Comparison of ENCODE assay signal across 8 cellular contexts in the genomic region with DNA sequence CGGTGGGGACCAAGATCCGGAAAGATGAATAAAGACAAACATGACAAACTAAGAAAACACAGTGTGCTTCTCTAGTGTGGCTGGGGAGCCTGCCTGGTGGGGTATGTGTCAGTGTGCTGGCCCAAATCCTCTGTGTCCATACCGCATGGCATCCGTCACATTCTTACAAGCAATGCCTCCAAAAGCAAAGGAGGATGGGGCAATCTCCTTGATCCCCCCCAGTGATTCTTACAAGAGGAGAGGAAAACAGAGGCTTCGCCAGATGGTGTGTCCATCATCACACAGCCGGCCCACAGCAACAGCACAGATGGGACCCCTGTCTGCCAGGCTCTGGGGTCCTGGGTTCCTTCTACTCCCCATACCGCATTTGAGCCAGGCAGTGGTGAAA. TPM values are rescaled to one million over a fixed set of nuclear protein-coding genes. Genes with fewer than 3 reads are reported as not detected.
DNase-seq lines count a peak whose midpoint lies in the region; ATAC-seq and TF ChIP-seq lines count a peak whose summit lies in the region.

No MANE protein-coding gene starts in this region.

- H3K9ac ChIP-seq in NT2/D1 (ENCODE audit: insufficient read length, low read depth) (peak overlapping the region; percentile 70), endodermal cell (ENCODE audit: extremely low read depth, low read length, poor library complexity, severe bottlenecking) (no peak overlapping the region)

- DNase-seq in CD14-positive monocyte (ENCODE audit: low spot score) (no peak), NT2/D1 (ENCODE audit: low read depth, low spot score) (no peak), endodermal cell (no peak), D341Med (ENCODE audit: low spot score) (no peak), lower leg skin (ENCODE audit: low spot score in 2 of 2) (no peak)

- H3K9me3 Mint-ChIP-seq in CD14-positive monocyte, result no peaks in the 10 kb centered on the region
- H3K9me3 Mint-ChIP-seq in endodermal cell, result no peaks in the 10 kb centered on the region

- no peak for ATAC-seq in GM19455 (IDR thresholded peaks at IDR 0.05; ENCODE audit: unreplicated experiment)
- no peak for ATAC-seq in HG02884 (IDR thresholded peaks at IDR 0.05; ENCODE audit: unreplicated experiment)

- H3K36me3 Mint-ChIP-seq in CD14-positive monocyte, result no peaks in the 10 kb centered on the region
- no peaks in the 10 kb centered on the region for H3K36me3 Mint-ChIP-seq in endodermal cell (ENCODE audit: low read depth)

- peaks cover 7% of the 10 kb centered on the region; the same call in 1 of the 2 replicates for H3K9me3 ChIP-seq in NT2/D1 (ENCODE audit: insufficient read depth, low read length)
- no peaks in the 10 kb centered on the region for H3K9me3 ChIP-seq in endodermal cell (ENCODE audit: control insufficient read depth, low read length)
- H3K9me3 ChIP-seq in neutrophil, result no peaks in the 10 kb centered on the region

- H3K27me3 ChIP-seq in NT2/D1 (ENCODE audit: insufficient read depth, insufficient read length) (peaks cover 11% of the 10 kb centered on the region), endodermal cell (ENCODE audit: control insufficient read depth, insufficient read depth, low read length, poor library complexity, severe bottlenecking) (peaks cover 10% of the 10 kb centered on the region), neutrophil (no peaks in the 10 kb centered on the region)

- H3K36me3 ChIP-seq in NT2/D1 (ENCODE audit: insufficient read depth, insufficient read length, low read length) (no peaks in the 10 kb centered on the region), endodermal cell (ENCODE audit: control insufficient read depth, insufficient read depth, low read length) (no peaks in the 10 kb centered on the region), neutrophil (no peaks in the 10 kb centered on the region)

- TF ChIP-seq CTCF in CD14-positive monocyte (IDR thresholded peaks at IDR 0.05), result no peak
- TF ChIP-seq CTCF in endodermal cell (conservative IDR thresholded peaks at IDR 0.05), result no peak
- TF ChIP-seq CTCF in neutrophil (IDR thresholded peaks at IDR 0.05), result no peak
- no peak for TF ChIP-seq CTCF in lower leg skin (IDR thresholded peaks at IDR 0.05)

- H3K27ac Mint-ChIP-seq in CD14-positive monocyte (peak overlapping the region in 2 of 7 donors; percentile 47 to 56), endodermal cell (no peak overlapping the region)

- peaks cover 0 to 3% (median 0%) of the 10 kb centered on the region in 3 donors for H3K27me3 Mint-ChIP-seq in CD14-positive monocyte (ENCODE audit: low read depth in 3 of 3)
- H3K27me3 Mint-ChIP-seq in endodermal cell (ENCODE audit: insufficient read depth), result no peaks in the 10 kb centered on the region

- intact Hi-C loops in CD14-positive monocyte (cut with micrococcal nuclease) (no loop called here), lower leg skin (cut with DNase I; ENCODE audit: low total_unique reads) (loop anchor here (10.0 kb wide), 1 partner anchor 62 kb away; no protein-coding TSS in a partner anchor)

- 82 to 91% methylated on average over 4 to 7 of the region's 7 CpGs for WGBS in endodermal cell (ENCODE audit: insufficient coverage in 1 of 2, insufficient read length in 1 of 2), 2 experiments
- WGBS in lower leg skin, 2 donors, result 36 to 40% methylated on average over 7 of the region's 7 CpGs

- H3K27ac ChIP-seq in endodermal cell (ENCODE audit: low read depth, low read length) (peak overlapping the region; percentile 66), neutrophil (no peak overlapping the region)

- TF ChIP-seq POLR2A in lower leg skin (IDR thresholded peaks at IDR 0.05), result no peak

- H3K4me3 ChIP-seq in NT2/D1 (ENCODE audit: insufficient read length, low read depth), result peak overlapping the region; percentile 81
- peak overlapping the region; percentile 78 for H3K4me3 ChIP-seq in endodermal cell (ENCODE audit: low read length)
- H3K4me3 ChIP-seq in neutrophil (ENCODE audit: low read depth in 1 of 2, low read length in 1 of 2), result peak overlapping the region; percentile 14 to 70
- no peak overlapping the region for H3K4me3 ChIP-seq in lower leg skin (ENCODE audit: low read depth, poor library complexity, severe bottlenecking)

- H3K4me1 ChIP-seq in NT2/D1 (ENCODE audit: insufficient read depth, insufficient read length) (peaks cover 22% of the 10 kb centered on the region), endodermal cell (ENCODE audit: control insufficient read depth, insufficient read depth, low read length) (no peaks in the 10 kb centered on the region), neutrophil (ENCODE audit: control insufficient read depth in 1 of 2, insufficient read depth in 1 of 2, low read depth in 1 of 2, low read length in 1 of 2) (peaks cover 32 to 34% of the 10 kb centered on the region in 2 experiments)

- H3K4me3 Mint-ChIP-seq in CD14-positive monocyte, result peak overlapping the region; percentile 83 to 91
- peak overlapping the region; percentile 69 for H3K4me3 Mint-ChIP-seq in endodermal cell

- peaks cover 47% of the 10 kb centered on the region for H3K4me1 Mint-ChIP-seq in CD14-positive monocyte
- peaks cover 16% of the 10 kb centered on the region for H3K4me1 Mint-ChIP-seq in endodermal cell

RNA-seq across cellular contexts. Expression of a gene that starts 0.6 kb away (rescaled TPM):
- polyA plus RNA-seq in CD14-positive monocyte, result 1 to 10 TPM; 8.3 to 9.3 TPM
- total RNA-seq in endodermal cell, result 10 to 100 TPM; 15.7 to 19.0 TPM
- polyA plus RNA-seq in endodermal cell (2013, experiment 1 of 2), result 10.4 TPM
- polyA plus RNA-seq in endodermal cell (2013, experiment 2 of 2), result 11.9 TPM
- 100 to 1,000 TPM in 3 of 4 donors, 10 to 100 TPM in 1; 95.5 to 155 (median 113) TPM for total RNA-seq in lower leg skin

RNA-seq across cellular contexts. Expression of a gene that starts 13.7 kb away (rescaled TPM):
- polyA plus RNA-seq in CD14-positive monocyte, result not detected
- 1 to 10 TPM; 1.2 to 1.6 TPM for total RNA-seq in endodermal cell
- polyA plus RNA-seq in endodermal cell (2013, experiment 1 of 2), result 0.85 TPM
- polyA plus RNA-seq in endodermal cell (2013, experiment 2 of 2), result 0.75 TPM
- 100 to 1,000 TPM in 1 of 4 donors, 10 to 100 TPM in 3; 71.1 to 117 (median 81.1) TPM for total RNA-seq in lower leg skin

RNA-seq across cellular contexts. Expression of a gene that starts 17.3 kb away (rescaled TPM):
- polyA plus RNA-seq in CD14-positive monocyte, result 10 to 100 TPM; 16.1 to 19.2 TPM
- total RNA-seq in endodermal cell, result 10 to 100 TPM; 35.7 to 43.2 TPM
- polyA plus RNA-seq in endodermal cell (2013, experiment 1 of 2), result 36.2 TPM
- polyA plus RNA-seq in endodermal cell (2013, experiment 2 of 2), result 33.2 TPM
- 10 to 100 TPM; 16.1 to 58.8 (median 28.3) TPM for total RNA-seq in lower leg skin

RNA-seq across cellular contexts. Expression of a gene that starts 25.9 kb away (rescaled TPM):
- 10 to 100 TPM; 49.8 to 56.3 TPM for polyA plus RNA-seq in CD14-positive monocyte
- total RNA-seq in endodermal cell, result 10 to 100 TPM; 21.9 to 29.1 TPM
- polyA plus RNA-seq in endodermal cell (2013, experiment 1 of 2), result 43.0 TPM
- 37.7 TPM for polyA plus RNA-seq in endodermal cell (2013, experiment 2 of 2)
- 10 to 100 TPM; 39.2 to 70.6 (median 51.0) TPM for total RNA-seq in lower leg skin

RNA-seq across cellular contexts. Expression of a gene that starts 35.9 kb away (rescaled TPM):
- polyA plus RNA-seq in CD14-positive monocyte, result under 1 TPM; 0.11 to 0.31 TPM
- total RNA-seq in endodermal cell (10 to 100 TPM in 1 of 2 donors, 1 to 10 TPM in 1; 7.4 to 11.3 TPM), lower leg skin (1 to 10 TPM; 3.2 to 6.4 (median 4.0) TPM)
- polyA plus RNA-seq in endodermal cell (2013, experiment 1 of 2), result 6.6 TPM
- polyA plus RNA-seq in endodermal cell (2013, experiment 2 of 2), result 5.5 TPM

Comparison
In these comparisons a context has a peak if more than half of its experiments do, and no peak if none do; other contexts are left out.
1. RNA of a gene that starts 0.6 kb away (total RNA-seq): 95.5 to 155 TPM in lower leg skin; 15.7 to 19.0 TPM in endodermal cell; every median in the first group is over 4 times any median in the second.
2. RNA of a gene that starts 13.7 kb away (total RNA-seq): 71.1 to 117 TPM in lower leg skin; 1.2 to 1.6 TPM in endodermal cell; every median in the first group is over 10 times any median in the second.